In genomic region chr4:153560918-153561317, GRCh38 we compare ENCODE assay signal across 14 cellular contexts.
DNase-seq lines count a peak whose midpoint lies in the region; ATAC-seq and TF ChIP-seq lines count a peak whose summit lies in the region.
"Had no signal": no experiment of that assay in that cellular context is flagged by ENCODE, and none has a peak within 500 bp of the region (broad histone marks: within the 10 kb centered on the region; RNA-seq: fewer than 3 reads in every experiment).

No MANE protein-coding gene starts in this region.

- no peaks in the 10 kb centered on the region for H3K27me3 ChIP-seq in OCI-LY3 (ENCODE audit: low read depth, low read length)
- no peaks in the 10 kb centered on the region for H3K27me3 ChIP-seq in left ventricle myocardium inferior (ENCODE audit: low read depth)
- H3K27me3 ChIP-seq: heart right ventricle, ovary, SJSA1 had no signal

- H3K9me3 ChIP-seq in OCI-LY3 (ENCODE audit: insufficient read depth, low read length) (no peaks in the 10 kb centered on the region), left ventricle myocardium inferior (replicated peaks) (peaks cover 10% of the 10 kb centered on the region)
- H3K9me3 ChIP-seq: ovary, SJSA1 had no signal

- TF ChIP-seq CTCF in OCI-LY3 (IDR thresholded peaks at IDR 0.05; ENCODE audit: low read depth, low read length) (no peak), left ventricle myocardium inferior (IDR thresholded peaks at IDR 0.05; ENCODE audit: borderline replicate concordance) (no peak)

- intact Hi-C loops in left ventricle myocardium inferior (cut with micrococcal nuclease), result no loop called here

- H3K36me3 Mint-ChIP-seq in activated naive CD4-positive, alpha-beta T cell treated with anti-CD3 and anti-CD28 coated beads, Interleukin-2, amount 50 U/mL, for 72 hours, result peaks cover 27 to 69% of the 10 kb centered on the region in 2 donors

- DNase-seq in activated naive CD4-positive, alpha-beta T cell treated with anti-CD3 and anti-CD28 coated beads, Interleukin-2, amount 50 U/mL, for 72 hours (ENCODE audit: low spot score in 2 of 2), result no peak
- DNase-seq in activated naive CD4-positive, alpha-beta T cell (lab: John Stamatoyannopoulos, UW), result no peak
- DNase-seq in stimulated activated naive CD8-positive, alpha-beta T cell treated with anti-CD3 and anti-CD28 coated beads, Interleukin-15, Interleukin-2, amounts not matched to agents 100 U/mL and 50 U/mL, for 24 hours, result no peak
- DNase-seq in erythroblast (lab: John Stamatoyannopoulos, UW) (no peak), left ventricle myocardium inferior (no peak)
- DNase-seq in stimulated activated CD4-positive, alpha-beta T cell treated with anti-CD3 and anti-CD28 coated beads, Interleukin-1b, Interleukin-23, amount 100 ng/mL, for 48 hours, result no peak
- DNase-seq: amygdala, heart right ventricle, MM.1S, ovary had no signal

- ATAC-seq in activated naive CD4-positive, alpha-beta T cell treated with anti-CD3 and anti-CD28 coated beads, Interleukin-2, amount 50 U/mL, for 72 hours, result peak; percentile 44 to 47
- peak; percentile 75 for ATAC-seq in HG02885 (IDR thresholded peaks at IDR 0.05; ENCODE audit: poor library complexity, unreplicated experiment)
- peak; percentile 46 for ATAC-seq in stimulated activated naive CD8-positive, alpha-beta T cell treated with anti-CD3 and anti-CD28 coated beads, Interleukin-15, Interleukin-2, amounts not matched to agents 100 U/mL and 50 U/mL, for 24 hours
- ATAC-seq: heart right ventricle had no signal

- peaks cover 87% of the 10 kb centered on the region for H4K20me1 ChIP-seq in OCI-LY3 (ENCODE audit: insufficient read depth, low read length)

- H3K36me3 ChIP-seq in OCI-LY3 (replicated peaks; ENCODE audit: low read depth, low read length), result peaks cover 73% of the 10 kb centered on the region
- H3K36me3 ChIP-seq in left ventricle myocardium inferior, result peaks cover 37% of the 10 kb centered on the region
- H3K36me3 ChIP-seq: ovary had no signal

- H3K4me2 ChIP-seq in OCI-LY3 (ENCODE audit: low read length), result peak overlapping the region; percentile 9; the same call in 1 of the 2 replicates

- TF ChIP-seq POLR2A in erythroblast (IDR thresholded peaks at IDR 0.05; ENCODE audit: low read length), result no peak

- no peak overlapping the region for H2AFZ ChIP-seq in OCI-LY3 (ENCODE audit: low read depth, low read length)

- H3K27ac ChIP-seq in OCI-LY3 (ENCODE audit: low read length) (no peak overlapping the region), left ventricle myocardium inferior (replicated peaks) (no peak overlapping the region)
- H3K27ac ChIP-seq: heart right ventricle, ovary, SJSA1 had no signal

- H3K4me3 ChIP-seq in OCI-LY3 (ENCODE audit: low read length) (no peak overlapping the region), left ventricle myocardium inferior (no peak overlapping the region)
- H3K4me3 ChIP-seq: heart right ventricle, lung, ovary, SJSA1 had no signal

- peak overlapping the region in 1 of 2 donors; percentile 15 for H3K27ac Mint-ChIP-seq in activated naive CD4-positive, alpha-beta T cell treated with anti-CD3 and anti-CD28 coated beads, Interleukin-2, amount 50 U/mL, for 72 hours

- H3K79me2 ChIP-seq in OCI-LY3 (ENCODE audit: low read length), result peaks cover 79% of the 10 kb centered on the region

- H3K4me1 ChIP-seq in OCI-LY3 (ENCODE audit: low read length) (peaks cover 26% of the 10 kb centered on the region), left ventricle myocardium inferior (peaks cover 31% of the 10 kb centered on the region)

- H3K9ac ChIP-seq in OCI-LY3 (ENCODE audit: low read length), result no peak overlapping the region

- peaks cover 8 to 14% of the 10 kb centered on the region in 2 donors for H3K9me3 Mint-ChIP-seq in activated naive CD4-positive, alpha-beta T cell treated with anti-CD3 and anti-CD28 coated beads, Interleukin-2, amount 50 U/mL, for 72 hours
